Comparison of ENCODE assay signal across 1 cellular context in the genomic region with DNA sequence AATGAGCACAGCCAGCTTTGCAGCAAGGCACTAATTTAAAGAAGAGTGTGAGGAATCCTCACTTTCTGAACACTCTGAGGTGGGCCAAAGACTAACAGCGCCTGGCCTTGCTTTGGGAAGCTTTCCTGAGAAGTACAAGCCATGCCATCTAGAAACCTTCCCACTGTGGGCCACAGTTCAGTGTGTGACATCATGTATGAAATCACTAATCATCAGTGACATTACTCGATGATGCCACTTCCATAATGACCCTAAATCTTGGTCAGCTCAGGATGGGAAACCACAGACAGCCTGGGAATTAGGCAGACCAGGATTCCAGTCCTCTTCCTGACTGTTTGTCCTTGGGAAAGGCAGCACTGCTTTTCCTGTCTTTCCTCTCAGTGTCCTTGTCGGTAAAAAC.
TF ChIP-seq lines count a peak whose summit lies in the region.

No MANE protein-coding gene starts in this region.

TF ChIP-seq in HepG2, 621 proteins besides CTCF, POLR2A, EP300 and RAD21 (continued from another document):
- TF ChIP-seq CENPT (CRISPR knock-in tag; IDR thresholded peaks at IDR 0.05; ENCODE audit: low read depth) = no peak
